Comparison of ENCODE assay signal across 28 cellular contexts in the genomic region with DNA sequence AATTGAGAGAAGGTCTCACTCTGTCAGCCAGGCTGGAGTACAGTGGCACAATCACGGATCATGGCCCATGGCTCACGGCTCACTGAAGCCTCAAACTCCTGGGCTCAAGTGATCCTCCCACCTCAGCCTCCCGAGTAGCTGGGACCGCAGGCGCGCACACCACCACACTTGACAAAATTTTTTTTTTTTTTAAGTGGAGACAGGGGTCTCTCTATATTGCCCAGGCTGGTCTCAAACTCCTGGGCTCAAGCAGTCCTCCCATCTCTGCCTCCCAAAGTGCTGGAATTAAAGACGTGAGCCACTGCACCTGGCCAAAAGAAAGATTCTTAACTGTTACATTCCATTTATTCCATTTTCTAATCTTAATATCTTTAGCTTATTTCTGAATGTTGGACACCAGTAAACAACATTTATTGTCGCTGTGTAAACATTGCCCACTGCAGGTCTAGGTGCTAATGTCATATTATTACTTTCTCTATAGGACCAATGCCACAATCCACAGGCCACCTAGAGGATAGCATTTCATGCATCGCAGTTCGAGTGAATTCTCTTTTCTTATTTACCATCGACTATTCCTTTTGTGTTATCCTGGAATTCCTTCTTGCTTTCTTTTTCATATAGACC.
"Had no signal": no experiment of that assay in that cellular context is flagged by ENCODE, and none has a peak within 500 bp of the region (broad histone marks: within the 10 kb centered on the region; RNA-seq: fewer than 3 reads in every experiment).

No MANE protein-coding gene starts in this region.

- H3K9me3 ChIP-seq: SJCRH30 had no signal

- H3K4me1 ChIP-seq: SJCRH30 had no signal

- H3K27me3 ChIP-seq: brain microvascular endothelial cell, cardiac muscle cell, SJCRH30 had no signal

- H3K27ac ChIP-seq: brain microvascular endothelial cell, cardiac muscle cell, SJCRH30 had no signal

- H3K4me3 ChIP-seq: cardiac muscle cell, SJCRH30 had no signal

- H3K9me3 Mint-ChIP-seq: activated B cell treated with CpG ODN at 0.5 μM for 24 hours; activated CD4-positive, alpha-beta T cell treated with anti-CD3 and anti-CD28 coated beads, Interleukin-2, amount 10 ng/mL, durations not matched to agents 24 days and 14 days; activated T-cell treated with anti-CD3 and anti-CD28 coated beads, Interleukin-2, amount 50 U/mL, for 72 hours; activated T-helper 2 cell treated with anti-CD3 and anti-CD28 coated beads, Interferon-gamma antibody, Interleukin-2, Interleukin-4, amounts not matched to agents 10 μg/mL and 5 μg/mL and 100 μg/mL, durations not matched to agents 14 hours and 24 hours and 36 hours; T-helper 1 cell treated with Interleukin-12 subunit alpha and Interleukin-12 subunit beta and Interleukin-4 antibody, amounts not matched to agents 30 μg/mL and 1 μg/mL, for 36 hours had no signal

- H3K36me3 ChIP-seq: brain microvascular endothelial cell, cardiac muscle cell, SJCRH30 had no signal

- H3K4me1 Mint-ChIP-seq: activated B cell treated with CpG ODN at 0.5 μM for 24 hours had no signal

- DNase-seq: activated B cell treated with CpG ODN at 0.5 μM for 24 hours; activated CD4-positive, alpha-beta T cell treated with anti-CD3 and anti-CD28 coated beads for 1 hour; activated CD4-positive, alpha-beta T cell treated with anti-CD3 and anti-CD28 coated beads, Interleukin-2, amount 10 ng/mL, durations not matched to agents 24 days and 14 days; activated CD4-positive, alpha-beta T cell treated with anti-CD3 and anti-CD28 coated beads, Interleukin-2, amount 50 U/mL, for 48 hours; activated CD8-positive, alpha-beta memory T cell treated with anti-CD3 and anti-CD28 coated beads for 24 hours; activated gamma-delta T cell treated with Interleukin-2 at 50 U/mL for 16 hours; activated naive CD4-positive, alpha-beta T cell treated with anti-CD3 and anti-CD28 coated beads, Interleukin-2, amount 50 U/mL, for 16 hours; activated T-cell treated with anti-CD3 and anti-CD28 coated beads, Interleukin-2, amount 50 U/mL, for 72 hours; amygdala; brain microvascular endothelial cell; cerebellar nuclear complex; KG1; NCI-H1092; NCI-H1417; NCI-H1930; NCI-H2171 treated with DMSO at 0.1 percent for 48 hours; NCI-H510A; NCI-H526 treated with DMSO at 0.1 percent for 48 hours; NCI-H82; OCI-M1; RPMI8226; SJCRH30; T-helper 9 cell had no signal

- H3K4me3 Mint-ChIP-seq: activated B cell treated with CpG ODN at 0.5 μM for 24 hours; activated CD4-positive, alpha-beta T cell treated with anti-CD3 and anti-CD28 coated beads, Interleukin-2, amount 10 ng/mL, durations not matched to agents 24 days and 14 days; activated T-cell treated with anti-CD3 and anti-CD28 coated beads, Interleukin-2, amount 50 U/mL, for 72 hours; T-helper 1 cell treated with Interleukin-12 subunit alpha and Interleukin-12 subunit beta and Interleukin-4 antibody, amounts not matched to agents 30 μg/mL and 1 μg/mL, for 36 hours had no signal

- ATAC-seq: activated T-cell treated with anti-CD3 and anti-CD28 coated beads, Interleukin-2, amount 50 U/mL, for 72 hours; Panc1; Right ventricle myocardium inferior had no signal

- H3K27ac Mint-ChIP-seq: activated B cell treated with CpG ODN at 0.5 μM for 24 hours; activated CD4-positive, alpha-beta T cell treated with anti-CD3 and anti-CD28 coated beads, Interleukin-2, amount 10 ng/mL, durations not matched to agents 24 days and 14 days; activated T-cell treated with anti-CD3 and anti-CD28 coated beads, Interleukin-2, amount 50 U/mL, for 72 hours; activated T-helper 2 cell treated with anti-CD3 and anti-CD28 coated beads, Interferon-gamma antibody, Interleukin-2, Interleukin-4, amounts not matched to agents 10 μg/mL and 5 μg/mL and 100 μg/mL, durations not matched to agents 14 hours and 24 hours and 36 hours; T-helper 1 cell treated with Interleukin-12 subunit alpha and Interleukin-12 subunit beta and Interleukin-4 antibody, amounts not matched to agents 30 μg/mL and 1 μg/mL, for 36 hours had no signal

- H3K27me3 Mint-ChIP-seq: activated B cell treated with CpG ODN at 0.5 μM for 24 hours; activated CD4-positive, alpha-beta T cell treated with anti-CD3 and anti-CD28 coated beads, Interleukin-2, amount 10 ng/mL, durations not matched to agents 24 days and 14 days had no signal
